In genomic region chr11:134656086-134656840, GRCh38 we compare ENCODE assay signal across 7 cellular contexts.
A peak's percentile ranks its signal among the peaks of the same experiment; 100 is the strongest.
DNase-seq lines count a peak whose midpoint lies in the region; ATAC-seq and TF ChIP-seq lines count a peak whose summit lies in the region.
"Not testable (repeated sequence)": the region's sequence is repeated elsewhere in the genome, so short reads cannot be mapped to it uniquely, and the experiment has no call there.

No MANE protein-coding gene starts in this region.

- peak overlapping the region; percentile 34 for H3K27ac Mint-ChIP-seq in activated T-helper 1 cell treated with anti-CD3 and anti-CD28 coated beads, Interleukin-12 subunit alpha, Interleukin-12 subunit beta, Interleukin-2, Interleukin-4 antibody, amounts not matched to agents 30 ng/mL and 10 ng/mL and 1 ng/mL, durations not matched to agents 14 hours and 24 hours and 36 hours
- H3K27ac Mint-ChIP-seq in naive thymus-derived CD8-positive, alpha-beta T cell = peak overlapping the region in 9 of 10 donors; percentile 53 to 97 (median 81)

- H3K4me1 ChIP-seq in HEK293 (ENCODE audit: control insufficient read depth, insufficient read depth, low read length) = not testable (repeated sequence)

- H3K4me3 ChIP-seq in HEK293 (ENCODE audit: low read depth, low read length); WERI-Rb-1 (ENCODE audit: low read depth, low read length); coronary artery: not testable (repeated sequence)

- peaks cover 12% of the 10 kb centered on the region for H3K4me1 Mint-ChIP-seq in activated T-helper 1 cell treated with anti-CD3 and anti-CD28 coated beads, Interleukin-12 subunit alpha, Interleukin-12 subunit beta, Interleukin-2, Interleukin-4 antibody, amounts not matched to agents 30 ng/mL and 10 ng/mL and 1 ng/mL, durations not matched to agents 14 hours and 24 hours and 36 hours (ENCODE audit: low read depth)
- H3K4me1 Mint-ChIP-seq in naive thymus-derived CD8-positive, alpha-beta T cell = peaks cover 4 to 32% (median 21%) of the 10 kb centered on the region in 4 donors

- H3K36me3 ChIP-seq in HEK293 (ENCODE audit: control insufficient read depth in 2 of 2, insufficient read depth in 1 of 2, low read length in 2 of 2); WERI-Rb-1: not testable (repeated sequence)

- H3K36me3 Mint-ChIP-seq in activated T-helper 1 cell treated with anti-CD3 and anti-CD28 coated beads, Interleukin-12 subunit alpha, Interleukin-12 subunit beta, Interleukin-2, Interleukin-4 antibody, amounts not matched to agents 30 ng/mL and 10 ng/mL and 1 ng/mL, durations not matched to agents 14 hours and 24 hours and 36 hours (ENCODE audit: low read depth) = not testable (repeated sequence)
- H3K36me3 Mint-ChIP-seq in naive thymus-derived CD8-positive, alpha-beta T cell = peaks cover 0 to 10% (median 0%) of the 10 kb centered on the region in 3 donors

- H3K9me3 ChIP-seq in HEK293 (ENCODE audit: control insufficient read depth, insufficient read depth, low read depth, low read length); WERI-Rb-1 (ENCODE audit: severe bottlenecking): not testable (repeated sequence)

- H3K27ac ChIP-seq in HEK293 (ENCODE audit: extremely low read depth, low read depth, low read length); WERI-Rb-1; coronary artery: not testable (repeated sequence)

- DNase-seq in WERI-Rb-1 = peak; percentile 3
- DNase-seq in activated T-helper 1 cell treated with anti-CD3 and anti-CD28 coated beads, Interleukin-12 subunit alpha, Interleukin-12 subunit beta, Interleukin-2, Interleukin-4 antibody, amounts not matched to agents 30 ng/mL and 10 ng/mL and 1 ng/mL, durations not matched to agents 14 hours and 24 hours and 36 hours (ENCODE audit: low spot score) = not testable (repeated sequence)
- peak; percentile 46 for DNase-seq in coronary artery (ENCODE audit: low spot score)
- peak; percentile 35 for DNase-seq in islet precursor cell
- DNase-seq in naive thymus-derived CD8-positive, alpha-beta T cell = peak in 8 of 10 donors; percentile 9 to 67 (median 34)
- peak; percentile 18 for DNase-seq in stimulated activated CD8-positive, alpha-beta memory T cell treated with anti-CD3 and anti-CD28 coated beads, Interleukin-4, amount 100 ng/mL, for 48 hours

- POLR2A ChIA-PET in HEK293 (lab: Yijun Ruan, JAX); naive thymus-derived CD8-positive, alpha-beta T cell (lab: Charles Lee): not testable (repeated sequence)

- CTCF ChIA-PET in HEK293 (lab: Yijun Ruan, JAX) = not testable (repeated sequence)

- H3K27me3 Mint-ChIP-seq in activated T-helper 1 cell treated with anti-CD3 and anti-CD28 coated beads, Interleukin-12 subunit alpha, Interleukin-12 subunit beta, Interleukin-2, Interleukin-4 antibody, amounts not matched to agents 30 ng/mL and 10 ng/mL and 1 ng/mL, durations not matched to agents 14 hours and 24 hours and 36 hours (ENCODE audit: insufficient read depth) = not testable (repeated sequence)
- H3K27me3 Mint-ChIP-seq in naive thymus-derived CD8-positive, alpha-beta T cell = peaks cover 12 to 25% (median 17%) of the 10 kb centered on the region in 5 donors

- H3K27me3 ChIP-seq in WERI-Rb-1 (ENCODE audit: insufficient read depth, low read depth, severe bottlenecking) = not testable (repeated sequence)

- peak in 1 of 2 donors; percentile 40 for ATAC-seq in naive thymus-derived CD8-positive, alpha-beta T cell

- peaks cover 20% of the 10 kb centered on the region for H3K9me3 Mint-ChIP-seq in activated T-helper 1 cell treated with anti-CD3 and anti-CD28 coated beads, Interleukin-12 subunit alpha, Interleukin-12 subunit beta, Interleukin-2, Interleukin-4 antibody, amounts not matched to agents 30 ng/mL and 10 ng/mL and 1 ng/mL, durations not matched to agents 14 hours and 24 hours and 36 hours
- peaks cover 4 to 21% (median 12%) of the 10 kb centered on the region in 9 donors for H3K9me3 Mint-ChIP-seq in naive thymus-derived CD8-positive, alpha-beta T cell

- intact Hi-C loops in activated T-helper 1 cell treated with anti-CD3 and anti-CD28 coated beads, Interleukin-12 subunit alpha, Interleukin-12 subunit beta, Interleukin-2, Interleukin-4 antibody, amounts not matched to agents 30 ng/mL and 10 ng/mL and 1 ng/mL, durations not matched to agents 14 hours and 24 hours and 36 hours (cut with micrococcal nuclease) = not testable (repeated sequence)

- not testable (repeated sequence) for TF ChIP-seq CTCF in HEK293 (tag by site-specific recombination; IDR thresholded peaks at IDR 0.05); WERI-Rb-1 (IDR thresholded peaks at IDR 0.05; ENCODE audit: low read depth, low read length); coronary artery (IDR thresholded peaks at IDR 0.05)

- H3K4me3 Mint-ChIP-seq in activated T-helper 1 cell treated with anti-CD3 and anti-CD28 coated beads, Interleukin-12 subunit alpha, Interleukin-12 subunit beta, Interleukin-2, Interleukin-4 antibody, amounts not matched to agents 30 ng/mL and 10 ng/mL and 1 ng/mL, durations not matched to agents 14 hours and 24 hours and 36 hours = not testable (repeated sequence)
- H3K4me3 Mint-ChIP-seq in naive thymus-derived CD8-positive, alpha-beta T cell = peak overlapping the region in 9 of 10 donors; percentile 34 to 81 (median 56)

TF ChIP-seq in HEK293, 187 proteins besides CTCF, POLR2A, EP300 and RAD21:
- 0 out of 2 replicates have a peak, but pooled peaks have one; percentile 26 for TF ChIP-seq ZFHX2 (tag by site-specific recombination; conservative IDR thresholded peaks at IDR 0.05)
